In genomic region chr17:38982858-38983746, GRCh38 we compare ENCODE assay signal across 8 cellular contexts. TPM values are rescaled to one million over a fixed set of nuclear protein-coding genes. Genes with fewer than 3 reads are reported as not detected.
A peak's percentile ranks its signal among the peaks of the same experiment; 100 is the strongest.
DNase-seq lines count a peak whose midpoint lies in the region; ATAC-seq, FAIRE-seq and TF ChIP-seq lines count a peak whose summit lies in the region.

No MANE protein-coding gene starts in this region.

- H3K36me3 ChIP-seq in breast epithelium = no peaks in the 10 kb centered on the region

- no peak for ATAC-seq in GM19035 (IDR thresholded peaks at IDR 0.05; ENCODE audit: unreplicated experiment)

- TF ChIP-seq CTCF in breast epithelium (IDR thresholded peaks at IDR 0.05) = peak; percentile 49 to 77 (median 76)

- TF ChIP-seq POLR2A in breast epithelium (IDR thresholded peaks at IDR 0.05) = no peak

- peak; percentile 54 for DNase-seq in stimulated activated CD4-positive, alpha-beta T cell treated with anti-CD3 and anti-CD28 coated beads, Interleukin-15, amount 100 ng/mL, for 24 hours
- no peak for DNase-seq in stimulated activated CD4-positive, alpha-beta T cell treated with anti-CD3 and anti-CD28 coated beads, Interleukin-12 subunit alpha, Interleukin-12 subunit beta, amount 100 ng/mL, for 4 hours
- DNase-seq in NCI-H1105 treated with DMSO at 0.1 percent for 48 hours (lab: John Stamatoyannopoulos, UW) (peak; percentile 67), SK-N-DZ (ENCODE audit: low spot score) (peak; percentile 69), breast epithelium (ENCODE audit: low spot score in 2 of 2) (no peak)
- peak in 2 of 3 experiments; percentile 10 to 17 for DNase-seq in stimulated activated CD4-positive, alpha-beta T cell treated with anti-CD3 and anti-CD28 coated beads, TNF-alpha, amount 100 ng/mL, for 4 hours (ENCODE audit: low read depth in 3 of 3)

- H3K27me3 ChIP-seq in breast epithelium = no peaks in the 10 kb centered on the region

- peak; percentile 90 for FAIRE-seq in islet of Langerhans (lab: Jason Lieb, UNC)

- intact Hi-C loops in breast epithelium (cut with DNase I; ENCODE audit: low total_unique reads) = loop anchor here (5.0 kb wide), 1 partner anchor 169 kb away; the partner anchor contains the start of gene PLXDC1

- H3K27ac ChIP-seq in breast epithelium = peak overlapping the region in 1 of 2 donors; percentile 20

- no peaks in the 10 kb centered on the region for H3K9me3 ChIP-seq in breast epithelium

- no peak overlapping the region for H3K4me3 ChIP-seq in breast epithelium

- no peaks in the 10 kb centered on the region for H3K4me1 ChIP-seq in breast epithelium

RNA-seq across cellular contexts. Expression of gene FBXO47, which starts 15.9 kb away (rescaled TPM):
- not detected in 2 replicates for polyA plus RNA-seq in SK-N-DZ (2014; cell fraction: cytosol; rRNA removed)
- not detected in 2 replicates for polyA plus RNA-seq in SK-N-DZ (2014; cell fraction: nucleus; rRNA removed)
- total RNA-seq in breast epithelium = not detected

Comparison
In these comparisons a context has a peak if more than half of its experiments do, and no peak if none do; other contexts are left out.
1. DNase-seq: peak in stimulated activated CD4-positive, alpha-beta T cell treated with anti-CD3 and anti-CD28 coated beads, Interleukin-15, amount 100 ng/mL, for 24 hours (single experiment), NCI-H1105 treated with DMSO at 0.1 percent for 48 hours (single experiment), SK-N-DZ (single experiment) and stimulated activated CD4-positive, alpha-beta T cell treated with anti-CD3 and anti-CD28 coated beads, TNF-alpha, amount 100 ng/mL, for 4 hours (2 of 3); none in stimulated activated CD4-positive, alpha-beta T cell treated with anti-CD3 and anti-CD28 coated beads, Interleukin-12 subunit alpha, Interleukin-12 subunit beta, amount 100 ng/mL, for 4 hours (single experiment) and breast epithelium (0 of 2).